In genomic region chr6:88089708-88090107, GRCh38 we compare ENCODE assay signal across 27 cellular contexts. TPM values are rescaled to one million over a fixed set of nuclear protein-coding genes. Genes with fewer than 3 reads are reported as not detected.
"Had no signal": no experiment of that assay in that cellular context is flagged by ENCODE, and none has a peak within 500 bp of the region (broad histone marks: within the 10 kb centered on the region; RNA-seq: fewer than 3 reads in every experiment).

No MANE protein-coding gene starts in this region.

- ATAC-seq: activated CD4-positive, alpha-beta T cell treated with anti-CD3 and anti-CD28 coated beads for 36 hours; activated CD8-positive, alpha-beta T cell treated with anti-CD3 and anti-CD28 coated beads for 36 hours; activated T-cell treated with anti-CD3 and anti-CD28 coated beads, Interleukin-2, amount 50 U/mL, for 72 hours; T-helper 17 cell had no signal

- FAIRE-seq: colon, TTC549 had no signal

- H3K27me3 ChIP-seq: brain microvascular endothelial cell had no signal

- H3K4me3 ChIP-seq: MG63 had no signal

- DNase-seq: activated CD4-positive, alpha-beta T cell treated with anti-CD3 and anti-CD28 coated beads for 36 hours; activated CD4-positive, alpha-beta T cell treated with anti-CD3 and anti-CD28 coated beads, Interleukin-2, amount 50 U/mL, for 1 hour; activated CD8-positive, alpha-beta memory T cell treated with anti-CD3 and anti-CD28 coated beads, Interleukin-2, amount 50 U/mL, for 4 hours; activated CD8-positive, alpha-beta T cell treated with anti-CD3 and anti-CD28 coated beads for 36 hours; activated gamma-delta T cell treated with Interleukin-2 at 50 U/mL for 16 hours; activated naive CD4-positive, alpha-beta T cell treated with anti-CD3 and anti-CD28 coated beads, Interleukin-2, amount 10 ng/mL, durations not matched to agents 7 days and 5 days; activated naive CD8-positive, alpha-beta T cell treated with anti-CD3 and anti-CD28 coated beads for 36 hours; activated T-cell treated with anti-CD3 and anti-CD28 coated beads, Interleukin-2, amount 50 U/mL, for 72 hours; brain microvascular endothelial cell; cerebellar nuclear complex; MG63; NCI-H1105; NCI-H1436; NCI-H1694 treated with DMSO at 0.1 percent for 48 hours; NCI-H2029 treated with DMSO at 0.1 percent for 48 hours; NCI-H345; NCI-H510A; SIG-M5; T-helper 17 cell; T-helper 9 cell had no signal

- H3K36me3 ChIP-seq: brain microvascular endothelial cell, MG63 had no signal

- H3K27ac ChIP-seq: brain microvascular endothelial cell, VCaP had no signal

- H3K9me3 ChIP-seq: MG63 had no signal

RNA-seq across cellular contexts. Expression of gene SPACA1, which starts 42.1 kb away (rescaled TPM):
- total RNA-seq: activated CD4-positive, alpha-beta T cell treated with anti-CD3 and anti-CD28 coated beads for 36 hours; activated CD8-positive, alpha-beta T cell treated with anti-CD3 and anti-CD28 coated beads for 36 hours; activated naive CD8-positive, alpha-beta T cell treated with anti-CD3 and anti-CD28 coated beads for 36 hours; activated T-cell treated with anti-CD3 and anti-CD28 coated beads, Interleukin-2, amount 50 U/mL, for 72 hours; activated T-helper 2 cell treated with anti-CD3 and anti-CD28 coated beads, Interferon-gamma antibody, Interleukin-2, Interleukin-4, amounts not matched to agents 10 μg/mL and 5 μg/mL and 100 μg/mL, durations not matched to agents 14 hours and 24 hours and 36 hours; cardiac septum; RPMI7951; T-helper 17 cell had no signal
- polyA plus RNA-seq: adipose tissue had no signal
